8 cellular contexts compared by ENCODE assay signal in genomic region chr5:58460727-58461286, GRCh38. TPM values are rescaled to one million over a fixed set of nuclear protein-coding genes. Genes with fewer than 3 reads are reported as not detected.
A peak's percentile ranks its signal among the peaks of the same experiment; 100 is the strongest.
DNase-seq lines count a peak whose midpoint lies in the region; ATAC-seq and TF ChIP-seq lines count a peak whose summit lies in the region.

No MANE protein-coding gene starts in this region.

- TF ChIP-seq CTCF in GM10266 (IDR thresholded peaks at IDR 0.05; ENCODE audit: control insufficient read depth, insufficient read depth, low read depth, missing control alignments) (peak; percentile 89), heart left ventricle (IDR thresholded peaks at IDR 0.05) (peak; percentile 71 to 88 (median 82)), type B pancreatic cell (conservative IDR thresholded peaks at IDR 0.05) (peak; percentile 82)

- DNase-seq in GM10266 (ENCODE audit: extremely low spot score), result peak; percentile 85
- peak; percentile 50 for DNase-seq in NAMALWA (ENCODE audit: low spot score)
- DNase-seq in T follicular helper cell (ENCODE audit: low read depth), result peak; percentile 82
- DNase-seq in heart left ventricle, result peak; percentile 91 to 95 (median 93)
- DNase-seq in pons (ENCODE audit: low spot score), result peak; percentile 91
- DNase-seq in type B pancreatic cell (ENCODE audit: extremely low spot score, unreplicated experiment), result peak; percentile 91

- peaks cover 39% of the 10 kb centered on the region for H3K36me3 Mint-ChIP-seq in type B pancreatic cell

- intact Hi-C loops in heart left ventricle (cut with DNase I), result loop anchor here (1.0 to 10.0 kb wide), 19 partner anchors 390 to 1556 kb away; partner anchors contain the start of gene SETD9 (in 1 of the 10)

- H3K9me3 ChIP-seq in heart left ventricle, result no peaks in the 10 kb centered on the region

- ATAC-seq in HG02571 (IDR thresholded peaks at IDR 0.05; ENCODE audit: unreplicated experiment), result peak; percentile 66
- ATAC-seq in heart left ventricle, result peak; percentile 81 to 86 (median 82)

- WGBS in adipose tissue, 3 donors, result 6 to 7% (median 7%) methylated on average over 30 of the region's 30 CpGs
- WGBS in heart left ventricle, 4 donors, result 6 to 10% (median 6%) methylated on average over 22 to 30 of the region's 30 CpGs

- peaks cover 28% of the 10 kb centered on the region for H3K4me1 Mint-ChIP-seq in type B pancreatic cell (ENCODE audit: unreplicated experiment)

- H3K27me3 Mint-ChIP-seq in type B pancreatic cell, result no peaks in the 10 kb centered on the region

- no peaks in the 10 kb centered on the region for H3K9me3 Mint-ChIP-seq in type B pancreatic cell

- no peaks in the 10 kb centered on the region for H3K27me3 ChIP-seq in heart left ventricle

- H3K36me3 ChIP-seq in heart left ventricle, result peaks cover 0 to 30% (median 24%) of the 10 kb centered on the region in 9 donors

- H3K4me3 Mint-ChIP-seq in type B pancreatic cell, result peak overlapping the region; percentile 97

- H3K27ac Mint-ChIP-seq in type B pancreatic cell, result peak overlapping the region; percentile 88

- H3K4me1 ChIP-seq in heart left ventricle, result peaks cover 0 to 24% (median 9%) of the 10 kb centered on the region in 12 donors

- H3K27ac ChIP-seq in adipose tissue (ENCODE audit: low read depth, low read length) (peak overlapping the region; percentile 93), heart left ventricle (peak overlapping the region; percentile 93 to 99 (median 98))

- no peak for TF ChIP-seq POLR2A in heart left ventricle (IDR thresholded peaks at IDR 0.05)

- H3K4me3 ChIP-seq in heart left ventricle, result peak overlapping the region; percentile 59 to 97 (median 85)

RNA-seq across cellular contexts. Expression of gene PLK2, which starts 0.9 kb away (rescaled TPM):
- 10 to 100 TPM in 2 of 3 donors, 1 to 10 TPM in 1; 6.0 to 27.2 (median 24.2) TPM for polyA plus RNA-seq in adipose tissue
- total RNA-seq in heart left ventricle, result 100 to 1,000 TPM in 7 of 9 donors, 10 to 100 TPM in 2; 78.3 to 169 (median 106) TPM
- polyA plus RNA-seq in heart left ventricle, result 10 to 100 TPM; 18.4 to 26.0 TPM
- total RNA-seq in type B pancreatic cell (ENCODE audit: low replicate concordance), result 307 and 460 TPM in 2 replicates

RNA-seq across cellular contexts. Expression of gene GAPT, which starts 30.4 kb away (rescaled TPM):
- polyA plus RNA-seq in adipose tissue (1 to 10 TPM in 2 of 3 donors, under 1 TPM in 1; 0.32 to 1.1 (median 1.0) TPM), heart left ventricle (under 1 TPM; 0.22 to 0.23 TPM)
- total RNA-seq in heart left ventricle (1 to 10 TPM in 1 of 9 donors, under 1 TPM in 5, not detected in 3; 0.09 to 1.4 (median 0.65) TPM), type B pancreatic cell (ENCODE audit: low replicate concordance) (not detected in 2 replicates)

Comparison
In these comparisons a context has a peak if more than half of its experiments do, and no peak if none do; other contexts are left out.
1. Peak in every context shown above with its lines: DNase-seq, ATAC-seq, H3K4me3 ChIP-seq and H3K27ac ChIP-seq.